Comparison of ENCODE assay signal across 9 cellular contexts in the genomic region with DNA sequence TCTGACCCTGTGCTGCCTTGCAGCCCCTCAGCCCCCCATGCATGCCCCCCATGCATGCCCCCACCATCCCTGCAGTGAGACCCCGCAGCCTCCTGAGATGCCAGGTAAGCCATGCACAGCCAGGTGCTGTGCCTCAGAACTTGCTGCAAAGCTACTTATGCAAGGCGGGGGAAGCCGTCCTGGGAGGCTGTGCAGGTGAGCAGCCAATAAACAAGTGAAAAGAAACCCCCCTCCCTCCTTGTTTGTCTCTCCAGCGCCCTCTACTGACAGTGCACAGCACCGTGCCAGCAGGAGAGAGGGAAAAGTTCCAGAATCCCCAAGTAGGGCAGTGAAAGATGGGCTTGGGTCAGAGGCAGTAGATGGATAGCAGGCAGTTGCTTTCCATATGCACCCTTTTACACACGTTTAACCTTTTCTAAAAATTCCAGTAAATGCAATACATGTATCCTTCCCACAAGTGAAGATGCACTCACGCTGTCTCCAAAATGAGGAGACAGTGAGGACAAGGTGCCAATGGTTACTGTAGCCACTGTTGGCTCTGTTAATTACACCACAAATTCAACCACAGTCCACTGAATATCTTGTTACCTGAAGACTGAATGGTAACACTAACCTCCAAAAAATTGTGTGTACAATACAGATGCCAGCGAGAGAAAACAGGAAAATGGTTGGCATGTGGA. TPM values are rescaled to one million over a fixed set of nuclear protein-coding genes. Genes with fewer than 3 reads are reported as not detected.
DNase-seq lines count a peak whose midpoint lies in the region; ATAC-seq and TF ChIP-seq lines count a peak whose summit lies in the region.
"Had no signal": no experiment of that assay in that cellular context is flagged by ENCODE, and none has a peak within 500 bp of the region (broad histone marks: within the 10 kb centered on the region; RNA-seq: fewer than 3 reads in every experiment).

No MANE protein-coding gene starts in this region.

- H3K4me3 Mint-ChIP-seq in activated CD4-positive, alpha-beta T cell treated with anti-CD3 and anti-CD28 coated beads, Interleukin-2, amount 10 ng/mL, durations not matched to agents 24 days and 14 days, result no peak overlapping the region
- peak overlapping the region; percentile 54 for H3K4me3 Mint-ChIP-seq in memory B cell

- no peak overlapping the region for H3K27ac ChIP-seq in HEK293 (ENCODE audit: extremely low read depth, low read depth, low read length)

- no peaks in the 10 kb centered on the region for H3K9me3 Mint-ChIP-seq in activated CD4-positive, alpha-beta T cell treated with anti-CD3 and anti-CD28 coated beads, Interleukin-2, amount 10 ng/mL, durations not matched to agents 24 days and 14 days
- no peaks in the 10 kb centered on the region for H3K9me3 Mint-ChIP-seq in memory B cell
- H3K9me3 Mint-ChIP-seq: activated naive CD4-positive, alpha-beta T cell treated with anti-CD3 and anti-CD28 coated beads, Interleukin-2, amount 50 U/mL, for 72 hours had no signal

- TF ChIP-seq CTCF in HEK293 (tag by site-specific recombination; IDR thresholded peaks at IDR 0.05), result peak; percentile 58

- peak; percentile 75 for DNase-seq in activated CD4-positive, alpha-beta T cell treated with anti-CD3 and anti-CD28 coated beads, Interleukin-2, amount 10 ng/mL, durations not matched to agents 24 days and 14 days
- no peak for DNase-seq in activated CD4-positive, alpha-beta T cell treated with anti-CD3 and anti-CD28 coated beads for 4 hours
- DNase-seq in NCI-H2171 (lab: John Stamatoyannopoulos, UW) (peak; percentile 61), astrocyte of the hippocampus (ENCODE audit: low read depth, low spot score) (peak; percentile 38), memory B cell (ENCODE audit: low spot score in 2 of 2) (peak in 1 of 2 donors; percentile 11), mesenteric fat pad (ENCODE audit: low spot score) (no peak)

- POLR2A ChIA-PET in HEK293 (lab: Yijun Ruan, JAX), result no interaction called here

- H3K27me3 Mint-ChIP-seq in activated CD4-positive, alpha-beta T cell treated with anti-CD3 and anti-CD28 coated beads, Interleukin-2, amount 10 ng/mL, durations not matched to agents 24 days and 14 days, result peaks cover 31% of the 10 kb centered on the region
- peaks cover 24% of the 10 kb centered on the region for H3K27me3 Mint-ChIP-seq in memory B cell

- no peaks in the 10 kb centered on the region for H3K36me3 ChIP-seq in HEK293 (ENCODE audit: control insufficient read depth in 2 of 2, insufficient read depth in 1 of 2, low read length in 2 of 2)

- H3K4me1 Mint-ChIP-seq in activated CD4-positive, alpha-beta T cell treated with anti-CD3 and anti-CD28 coated beads, Interleukin-2, amount 10 ng/mL, durations not matched to agents 24 days and 14 days, result peaks cover 3% of the 10 kb centered on the region
- H3K4me1 Mint-ChIP-seq in memory B cell, result peaks cover 14% of the 10 kb centered on the region

- intact Hi-C loops in activated CD4-positive, alpha-beta T cell treated with anti-CD3 and anti-CD28 coated beads, Interleukin-2, amount 10 ng/mL, durations not matched to agents 24 days and 14 days (cut with micrococcal nuclease), result loop anchor here (1.0 kb wide), 1 partner anchor 36 kb away; no protein-coding TSS in a partner anchor

- CTCF ChIA-PET in HEK293 (lab: Yijun Ruan, JAX), result interaction anchor here (0.6 to 5.1 kb wide), 18 partner anchors 9 to 159 kb away, joined by 3 to 80 read pairs (median 4); no protein-coding TSS in a partner anchor

- no peaks in the 10 kb centered on the region for H3K9me3 ChIP-seq in HEK293 (ENCODE audit: control insufficient read depth, insufficient read depth, low read depth, low read length)

- H3K4me3 ChIP-seq in HEK293 (ENCODE audit: low read depth, low read length), result no peak overlapping the region

- H3K36me3 Mint-ChIP-seq in activated CD4-positive, alpha-beta T cell treated with anti-CD3 and anti-CD28 coated beads, Interleukin-2, amount 10 ng/mL, durations not matched to agents 24 days and 14 days (ENCODE audit: low read depth), result no peaks in the 10 kb centered on the region
- no peaks in the 10 kb centered on the region for H3K36me3 Mint-ChIP-seq in memory B cell
- H3K36me3 Mint-ChIP-seq: activated naive CD4-positive, alpha-beta T cell treated with anti-CD3 and anti-CD28 coated beads, Interleukin-2, amount 50 U/mL, for 72 hours had no signal

- no peaks in the 10 kb centered on the region for H3K4me1 ChIP-seq in HEK293 (ENCODE audit: control insufficient read depth, insufficient read depth, low read length)

- no peak for TF ChIP-seq POLR2A in GM18505 (IDR thresholded peaks at IDR 0.05; ENCODE audit: borderline replicate concordance, extremely low read depth, insufficient read depth, insufficient read length)

- H3K27ac Mint-ChIP-seq in activated CD4-positive, alpha-beta T cell treated with anti-CD3 and anti-CD28 coated beads, Interleukin-2, amount 10 ng/mL, durations not matched to agents 24 days and 14 days, result no peak overlapping the region
- peak overlapping the region; percentile 80 for H3K27ac Mint-ChIP-seq in memory B cell
- H3K27ac Mint-ChIP-seq: activated naive CD4-positive, alpha-beta T cell treated with anti-CD3 and anti-CD28 coated beads, Interleukin-2, amount 50 U/mL, for 72 hours had no signal

- peak; percentile 28 for ATAC-seq in memory B cell (ENCODE audit: low read depth)
- ATAC-seq in GM18505 (IDR thresholded peaks at IDR 0.05; ENCODE audit: unreplicated experiment), result no peak

TF ChIP-seq in HEK293, 187 proteins besides CTCF, POLR2A, EP300 and RAD21:
- TF ChIP-seq ZNF510 (tag by site-specific recombination; IDR thresholded peaks at IDR 0.05; ENCODE audit: insufficient replicate concordance) (no peak), GLIS1 (tag by site-specific recombination; IDR thresholded peaks at IDR 0.05) (peak; percentile 66), IKZF3 (tag by site-specific recombination; IDR thresholded peaks at IDR 0.05) (peak; percentile 48; the same call in 1 of the 2 replicates), ZNF521 (tag by site-specific recombination; IDR thresholded peaks at IDR 0.05) (no peak), GLIS2 (tag by site-specific recombination; IDR thresholded peaks at IDR 0.05) (peak; percentile 78), ZNF121 (tag by site-specific recombination; IDR thresholded peaks at IDR 0.05) (no peak), ZNF654 (tag by site-specific recombination; IDR thresholded peaks at IDR 0.05; ENCODE audit: low read depth) (peak; percentile 71), RBAK (tag by site-specific recombination; IDR thresholded peaks at IDR 0.05) (no peak), GLI4 (tag by site-specific recombination; IDR thresholded peaks at IDR 0.05) (no peak), HOXA7 (CRISPR knock-in tag; IDR thresholded peaks at IDR 0.05; ENCODE audit: borderline replicate concordance) (no peak)
- TF ChIP-seq, protein P1, sequence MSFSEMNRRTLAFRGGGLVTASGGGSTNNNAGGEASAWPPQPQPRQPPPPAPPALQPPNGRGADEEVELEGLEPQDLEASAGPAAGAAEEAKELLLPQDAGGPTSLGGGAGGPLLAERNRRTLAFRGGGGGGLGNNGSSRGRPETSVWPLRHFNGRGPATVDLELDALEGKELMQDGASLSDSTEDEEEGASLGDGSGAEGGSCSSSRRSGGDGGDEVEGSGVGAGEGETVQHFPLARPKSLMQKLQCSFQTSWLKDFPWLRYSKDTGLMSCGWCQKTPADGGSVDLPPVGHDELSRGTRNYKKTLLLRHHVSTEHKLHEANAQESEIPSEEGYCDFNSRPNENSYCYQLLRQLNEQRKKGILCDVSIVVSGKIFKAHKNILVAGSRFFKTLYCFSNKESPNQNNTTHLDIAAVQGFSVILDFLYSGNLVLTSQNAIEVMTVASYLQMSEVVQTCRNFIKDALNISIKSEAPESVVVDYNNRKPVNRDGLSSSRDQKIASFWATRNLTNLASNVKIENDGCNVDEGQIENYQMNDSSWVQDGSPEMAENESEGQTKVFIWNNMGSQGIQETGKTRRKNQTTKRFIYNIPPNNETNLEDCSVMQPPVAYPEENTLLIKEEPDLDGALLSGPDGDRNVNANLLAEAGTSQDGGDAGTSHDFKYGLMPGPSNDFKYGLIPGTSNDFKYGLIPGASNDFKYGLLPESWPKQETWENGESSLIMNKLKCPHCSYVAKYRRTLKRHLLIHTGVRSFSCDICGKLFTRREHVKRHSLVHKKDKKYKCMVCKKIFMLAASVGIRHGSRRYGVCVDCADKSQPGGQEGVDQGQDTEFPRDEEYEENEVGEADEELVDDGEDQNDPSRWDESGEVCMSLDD (tag by site-specific recombination; IDR thresholded peaks at IDR 0.05), result no peak
- TF ChIP-seq, protein P2, sequence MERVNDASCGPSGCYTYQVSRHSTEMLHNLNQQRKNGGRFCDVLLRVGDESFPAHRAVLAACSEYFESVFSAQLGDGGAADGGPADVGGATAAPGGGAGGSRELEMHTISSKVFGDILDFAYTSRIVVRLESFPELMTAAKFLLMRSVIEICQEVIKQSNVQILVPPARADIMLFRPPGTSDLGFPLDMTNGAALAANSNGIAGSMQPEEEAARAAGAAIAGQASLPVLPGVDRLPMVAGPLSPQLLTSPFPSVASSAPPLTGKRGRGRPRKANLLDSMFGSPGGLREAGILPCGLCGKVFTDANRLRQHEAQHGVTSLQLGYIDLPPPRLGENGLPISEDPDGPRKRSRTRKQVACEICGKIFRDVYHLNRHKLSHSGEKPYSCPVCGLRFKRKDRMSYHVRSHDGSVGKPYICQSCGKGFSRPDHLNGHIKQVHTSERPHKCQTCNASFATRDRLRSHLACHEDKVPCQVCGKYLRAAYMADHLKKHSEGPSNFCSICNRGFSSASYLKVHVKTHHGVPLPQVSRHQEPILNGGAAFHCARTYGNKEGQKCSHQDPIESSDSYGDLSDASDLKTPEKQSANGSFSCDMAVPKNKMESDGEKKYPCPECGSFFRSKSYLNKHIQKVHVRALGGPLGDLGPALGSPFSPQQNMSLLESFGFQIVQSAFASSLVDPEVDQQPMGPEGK (tag by site-specific recombination; IDR thresholded peaks at IDR 0.05), result 0 out of 2 replicates have a peak, but pooled peaks have one; percentile 51

RNA-seq across cellular contexts. Expression of gene TNFAIP2, which starts 18.0 kb away (rescaled TPM):
- 0.37 and 0.50 TPM in 2 replicates for total RNA-seq in activated CD4-positive, alpha-beta T cell treated with anti-CD3 and anti-CD28 coated beads, Interleukin-2, amount 10 ng/mL, durations not matched to agents 24 days and 14 days
- total RNA-seq in mesenteric fat pad, result 211 TPM

RNA-seq across cellular contexts. Expression of gene EXOC3L4, which starts 46.7 kb away (rescaled TPM):
- not detected in 2 replicates for total RNA-seq in activated CD4-positive, alpha-beta T cell treated with anti-CD3 and anti-CD28 coated beads, Interleukin-2, amount 10 ng/mL, durations not matched to agents 24 days and 14 days
- total RNA-seq in mesenteric fat pad, result 2.0 TPM
- total RNA-seq: activated naive CD4-positive, alpha-beta T cell treated with anti-CD3 and anti-CD28 coated beads, Interleukin-2, amount 50 U/mL, for 72 hours had no signal

RNA-seq across cellular contexts. Expression of gene LBHD2, which starts 57.2 kb away (rescaled TPM):
- not detected in 2 replicates for total RNA-seq in activated CD4-positive, alpha-beta T cell treated with anti-CD3 and anti-CD28 coated beads, Interleukin-2, amount 10 ng/mL, durations not matched to agents 24 days and 14 days
- 3.1 TPM for total RNA-seq in mesenteric fat pad
- total RNA-seq: activated naive CD4-positive, alpha-beta T cell treated with anti-CD3 and anti-CD28 coated beads, Interleukin-2, amount 50 U/mL, for 72 hours had no signal

Comparison
In these comparisons a context has a peak if more than half of its experiments do, and no peak if none do; other contexts are left out.
1. DNase-seq: peak in activated CD4-positive, alpha-beta T cell treated with anti-CD3 and anti-CD28 coated beads, Interleukin-2, amount 10 ng/mL, durations not matched to agents 24 days and 14 days (single experiment), NCI-H2171 (single experiment) and astrocyte of the hippocampus (single experiment); none in activated CD4-positive, alpha-beta T cell treated with anti-CD3 and anti-CD28 coated beads for 4 hours (0 of 2) and mesenteric fat pad (single experiment).
2. RNA of gene TNFAIP2, which starts 18.0 kb away (total RNA-seq): 211 TPM in mesenteric fat pad (single experiment); 0.37 to 0.50 TPM in activated CD4-positive, alpha-beta T cell treated with anti-CD3 and anti-CD28 coated beads, Interleukin-2, amount 10 ng/mL, durations not matched to agents 24 days and 14 days; every median in the first group is over 100 times any median in the second.